In the genomic region with DNA sequence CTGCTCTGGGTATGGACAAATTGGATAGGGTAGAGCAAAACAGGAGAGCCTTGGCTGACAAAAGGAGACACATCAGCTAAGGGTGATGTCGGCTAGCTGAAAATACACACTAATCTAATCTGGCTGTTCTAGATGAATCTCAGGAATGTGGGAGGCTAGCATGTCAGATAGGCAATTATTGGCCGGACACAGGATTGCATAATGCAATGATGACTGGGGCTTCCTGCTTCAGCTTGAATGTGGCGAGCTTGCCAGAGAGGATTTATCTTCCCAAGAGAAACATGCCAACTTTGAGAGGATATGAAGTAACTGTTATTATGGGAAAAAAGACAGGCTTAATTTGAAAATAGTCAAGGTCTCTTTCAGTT, we compare ENCODE assay signal across 10 cellular contexts.
DNase-seq lines count a peak whose midpoint lies in the region; ATAC-seq and TF ChIP-seq lines count a peak whose summit lies in the region.
"Had no signal": no experiment of that assay in that cellular context is flagged by ENCODE, and none has a peak within 500 bp of the region (broad histone marks: within the 10 kb centered on the region; RNA-seq: fewer than 3 reads in every experiment).

No MANE protein-coding gene starts in this region.

- no peaks in the 10 kb centered on the region for H3K36me3 Mint-ChIP-seq in activated naive CD8-positive, alpha-beta T cell treated with anti-CD3 and anti-CD28 coated beads, Interleukin-2, amount 50 U/mL, for 24 hours (ENCODE audit: low read depth)

- TF ChIP-seq CTCF in brain microvascular endothelial cell (IDR thresholded peaks at IDR 0.05; ENCODE audit: low read depth, low read length, missing control alignments) (no peak), tibial artery (IDR thresholded peaks at IDR 0.05) (no peak)

- H3K27me3 ChIP-seq in brain microvascular endothelial cell (replicated peaks), result no peaks in the 10 kb centered on the region
- H3K27me3 ChIP-seq in tibial artery, result no peaks in the 10 kb centered on the region

- H3K4me1 Mint-ChIP-seq in activated naive CD8-positive, alpha-beta T cell treated with anti-CD3 and anti-CD28 coated beads, Interleukin-2, amount 50 U/mL, for 24 hours, result peaks cover 38% of the 10 kb centered on the region

- TF ChIP-seq EP300 in Ishikawa (IDR thresholded peaks at IDR 0.05; ENCODE audit: borderline replicate concordance), result no peak

- H3K36me3 ChIP-seq in brain microvascular endothelial cell (replicated peaks) (no peaks in the 10 kb centered on the region), tibial artery (no peaks in the 10 kb centered on the region)

- no peak overlapping the region for H3K4me3 Mint-ChIP-seq in activated naive CD8-positive, alpha-beta T cell treated with anti-CD3 and anti-CD28 coated beads, Interleukin-2, amount 50 U/mL, for 24 hours
- H3K4me3 Mint-ChIP-seq: T-helper 1 cell treated with Interleukin-12 subunit alpha and Interleukin-12 subunit beta and Interleukin-4 antibody, amounts not matched to agents 30 μg/mL and 1 μg/mL, for 36 hours had no signal

- no peak overlapping the region for H3K27ac Mint-ChIP-seq in activated naive CD8-positive, alpha-beta T cell treated with anti-CD3 and anti-CD28 coated beads, Interleukin-2, amount 50 U/mL, for 24 hours
- H3K27ac Mint-ChIP-seq: T-helper 1 cell treated with Interleukin-12 subunit alpha and Interleukin-12 subunit beta and Interleukin-4 antibody, amounts not matched to agents 30 μg/mL and 1 μg/mL, for 36 hours had no signal

- in situ Hi-C loops in brain microvascular endothelial cell (cut with HindIII; ENCODE audit: low pct_ligation_motif_present, low sequenced_read_pairs), result no loop called here

- H3K4me3 ChIP-seq in brain microvascular endothelial cell (ENCODE audit: low read depth, low read length) (no peak overlapping the region), tibial artery (no peak overlapping the region)

- H3K9me3 ChIP-seq in tibial artery, result no peaks in the 10 kb centered on the region

- H3K9me3 Mint-ChIP-seq in activated naive CD8-positive, alpha-beta T cell treated with anti-CD3 and anti-CD28 coated beads, Interleukin-2, amount 50 U/mL, for 24 hours, result no peaks in the 10 kb centered on the region
- H3K9me3 Mint-ChIP-seq: T-helper 1 cell treated with Interleukin-12 subunit alpha and Interleukin-12 subunit beta and Interleukin-4 antibody, amounts not matched to agents 30 μg/mL and 1 μg/mL, for 36 hours had no signal

- no peak for ATAC-seq in left colon
- no peak for ATAC-seq in activated naive CD8-positive, alpha-beta T cell treated with anti-CD3 and anti-CD28 coated beads, Interleukin-2, amount 50 U/mL, for 24 hours
- no peak for ATAC-seq in GM21737 (IDR thresholded peaks at IDR 0.05; ENCODE audit: unreplicated experiment)

- peaks cover 10% of the 10 kb centered on the region for H3K27me3 Mint-ChIP-seq in activated naive CD8-positive, alpha-beta T cell treated with anti-CD3 and anti-CD28 coated beads, Interleukin-2, amount 50 U/mL, for 24 hours

- no peak for TF ChIP-seq RAD21 in Ishikawa (IDR thresholded peaks at IDR 0.05; ENCODE audit: low read depth)

- intact Hi-C loops in left colon (cut with DNase I, micrococcal nuclease), result no loop called here
- intact Hi-C loops in tibial artery (cut with DNase I; ENCODE audit: low total_unique reads), result no loop called here

- H3K4me1 ChIP-seq in tibial artery, result peaks cover 0 to 32% (median 10%) of the 10 kb centered on the region in 4 donors

- peak overlapping the region; percentile 97 for H3K27ac ChIP-seq in brain microvascular endothelial cell
- H3K27ac ChIP-seq in tibial artery, result peak overlapping the region; percentile 58 to 61

- DNase-seq in brain microvascular endothelial cell (peak; percentile 99), left colon (peak; percentile 13 to 72), tibial artery (peak; percentile 87 to 92), NCI-H69 (lab: John Stamatoyannopoulos, UW) (no peak)
- DNase-seq in stimulated activated CD4-positive, alpha-beta T cell treated with anti-CD3 and anti-CD28 coated beads, Interleukin-2, amount 100 ng/mL, for 24 hours, result no peak
- no peak for DNase-seq in activated naive CD8-positive, alpha-beta T cell treated with anti-CD3 and anti-CD28 coated beads, Interleukin-2, amount 50 U/mL, for 24 hours
- DNase-seq: H7 had no signal

TF ChIP-seq in Ishikawa, 13 proteins besides CTCF, POLR2A, EP300 and RAD21:
- peak; percentile 33; the same call in 1 of the 2 replicates for TF ChIP-seq CEBPB (IDR thresholded peaks at IDR 0.05)
- TF ChIP-seq EGR1 (IDR thresholded peaks at IDR 0.05), result no peak

Comparison
In these comparisons a context has a peak if more than half of its experiments do, and no peak if none do; other contexts are left out.
1. DNase-seq: peak in brain microvascular endothelial cell (single experiment), left colon (2 of 2) and tibial artery (2 of 2); none in stimulated activated CD4-positive, alpha-beta T cell treated with anti-CD3 and anti-CD28 coated beads, Interleukin-2, amount 100 ng/mL, for 24 hours (0 of 2), activated naive CD8-positive, alpha-beta T cell treated with anti-CD3 and anti-CD28 coated beads, Interleukin-2, amount 50 U/mL, for 24 hours (single experiment) and NCI-H69 (single experiment).